ENCODE assay signal across 32 cellular contexts in the genomic region with DNA sequence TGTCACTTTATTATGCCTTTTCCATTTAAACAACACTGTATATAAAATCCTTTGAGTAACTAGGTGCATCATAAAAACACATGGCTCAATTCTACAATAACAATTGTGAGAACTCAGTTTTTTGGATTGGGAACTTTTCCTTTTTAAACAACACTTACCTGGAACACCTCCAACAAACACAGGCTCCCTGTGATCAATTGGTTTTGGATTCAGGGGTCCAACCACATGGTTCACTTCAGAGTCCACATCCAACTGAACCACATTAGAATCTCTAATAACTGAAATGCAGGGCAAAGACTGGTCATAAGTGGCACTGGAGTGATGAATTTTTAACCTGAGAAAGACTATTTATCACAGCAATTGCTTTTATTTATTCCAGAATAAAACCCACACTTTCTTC.
"Had no signal": no experiment of that assay in that cellular context is flagged by ENCODE, and none has a peak within 500 bp of the region (broad histone marks: within the 10 kb centered on the region; RNA-seq: fewer than 3 reads in every experiment).

No MANE protein-coding gene starts in this region.

- H3K4me1 Mint-ChIP-seq: activated naive CD4-positive, alpha-beta T cell treated with anti-CD3 and anti-CD28 coated beads, Interleukin-2, amount 50 U/mL, for 24 hours had no signal

- H3K9me3 ChIP-seq: ascending aorta, Peyer's patch had no signal

- H3K4me1 ChIP-seq: ascending aorta, Peyer's patch had no signal

- ATAC-seq: activated CD8-positive, alpha-beta T cell treated with anti-CD3 and anti-CD28 coated beads for 36 hours; PC-3 had no signal

- H3K27ac Mint-ChIP-seq: activated CD8-positive, alpha-beta T cell treated with anti-CD3 and anti-CD28 coated beads for 36 hours; activated naive CD4-positive, alpha-beta T cell treated with anti-CD3 and anti-CD28 coated beads, Interleukin-2, amount 50 U/mL, for 24 hours; activated naive CD8-positive, alpha-beta T cell treated with anti-CD3 and anti-CD28 coated beads, Interleukin-2, amount 10 ng/mL, durations not matched to agents 7 days and 5 days; activated T-cell treated with anti-CD3 and anti-CD28 coated beads, Interleukin-2, amount 50 U/mL, for 24 hours; activated T-helper 2 cell treated with anti-CD3 and anti-CD28 coated beads, Interferon-gamma antibody, Interleukin-2, Interleukin-4, amounts not matched to agents 10 μg/mL and 5 μg/mL and 100 μg/mL, durations not matched to agents 14 hours and 24 hours and 36 hours had no signal

- H3K36me3 ChIP-seq: WERI-Rb-1 had no signal

- H3K27me3 Mint-ChIP-seq: brain had no signal

- H3K36me3 Mint-ChIP-seq: activated naive CD4-positive, alpha-beta T cell treated with anti-CD3 and anti-CD28 coated beads, Interleukin-2, amount 50 U/mL, for 24 hours; activated naive CD8-positive, alpha-beta T cell treated with anti-CD3 and anti-CD28 coated beads, Interleukin-2, amount 10 ng/mL, durations not matched to agents 7 days and 5 days had no signal

- DNase-seq: activated CD4-positive, alpha-beta T cell treated with anti-CD3 and anti-CD28 coated beads for 1 hour; activated CD4-positive, alpha-beta T cell treated with anti-CD3 and anti-CD28 coated beads for 48 hours; activated CD4-positive, CD25-positive, alpha-beta regulatory T cell; activated CD8-positive, alpha-beta T cell treated with anti-CD3 and anti-CD28 coated beads for 36 hours; activated gamma-delta T cell; activated naive CD4-positive, alpha-beta T cell treated with Interleukin-2 at 50 U/mL for 16 hours; activated naive CD8-positive, alpha-beta T cell treated with anti-CD3 and anti-CD28 coated beads, Interleukin-2, amount 10 ng/mL, durations not matched to agents 7 days and 5 days; activated T-cell treated with anti-CD3 and anti-CD28 coated beads, Interleukin-2, amount 50 U/mL, for 24 hours; MM.1S; MV-4-11; NCI-H1092; NCI-H1436 treated with DMSO at 0.1 percent for 48 hours; NCI-H1694 treated with DMSO at 0.1 percent for 48 hours; NCI-H2029; NCI-H510A; NCI-H526; NCI-H748 treated with DMSO at 0.1 percent for 48 hours; NK-92 treated with Interleukin-12 subunit alpha and Interleukin-12 subunit beta, amount 100 ng/mL, for 24 hours; PC-3; Peyer's patch; RPMI8226; SIG-M5; SW 1271; T-helper 1 cell; T-helper 2 cell; T-helper 9 cell; WERI-Rb-1 had no signal

- H3K9me3 Mint-ChIP-seq: activated CD8-positive, alpha-beta T cell treated with anti-CD3 and anti-CD28 coated beads for 36 hours; activated naive CD4-positive, alpha-beta T cell treated with anti-CD3 and anti-CD28 coated beads, Interleukin-2, amount 50 U/mL, for 24 hours; activated naive CD8-positive, alpha-beta T cell treated with anti-CD3 and anti-CD28 coated beads, Interleukin-2, amount 10 ng/mL, durations not matched to agents 7 days and 5 days; activated T-cell treated with anti-CD3 and anti-CD28 coated beads, Interleukin-2, amount 50 U/mL, for 24 hours; activated T-helper 2 cell treated with anti-CD3 and anti-CD28 coated beads, Interferon-gamma antibody, Interleukin-2, Interleukin-4, amounts not matched to agents 10 μg/mL and 5 μg/mL and 100 μg/mL, durations not matched to agents 14 hours and 24 hours and 36 hours; brain had no signal

- H3K4me3 Mint-ChIP-seq: activated CD8-positive, alpha-beta T cell treated with anti-CD3 and anti-CD28 coated beads for 36 hours; activated naive CD4-positive, alpha-beta T cell treated with anti-CD3 and anti-CD28 coated beads, Interleukin-2, amount 50 U/mL, for 24 hours; activated naive CD8-positive, alpha-beta T cell treated with anti-CD3 and anti-CD28 coated beads, Interleukin-2, amount 10 ng/mL, durations not matched to agents 7 days and 5 days; activated T-cell treated with anti-CD3 and anti-CD28 coated beads, Interleukin-2, amount 50 U/mL, for 24 hours; brain had no signal

- H3K27me3 ChIP-seq: ascending aorta, Peyer's patch had no signal

- H3K4me3 ChIP-seq: ascending aorta, Peyer's patch had no signal

- H3K27ac ChIP-seq: ascending aorta, KMS-11, Peyer's patch, WERI-Rb-1 had no signal
